ENCODE assay signal across 16 cellular contexts in genomic region chr6:75176076-75176582, GRCh38. TPM values are rescaled to one million over a fixed set of nuclear protein-coding genes. Genes with fewer than 3 reads are reported as not detected.
DNase-seq lines count a peak whose midpoint lies in the region; ATAC-seq and TF ChIP-seq lines count a peak whose summit lies in the region.
"Had no signal": no experiment of that assay in that cellular context is flagged by ENCODE, and none has a peak within 500 bp of the region (broad histone marks: within the 10 kb centered on the region; RNA-seq: fewer than 3 reads in every experiment).

No MANE protein-coding gene starts in this region.

- H3K4me1 ChIP-seq in mammary epithelial cell (ENCODE audit: insufficient read depth, low read length): peaks cover 6% of the 10 kb centered on the region

- H3K4me1 Mint-ChIP-seq in HFFc6 (ENCODE audit: low read depth) (peaks cover 42% of the 10 kb centered on the region), chondrocyte (ENCODE audit: low read depth) (peaks cover 60% of the 10 kb centered on the region), osteocyte (ENCODE audit: unreplicated experiment) (peaks cover 49% of the 10 kb centered on the region)
- no peaks in the 10 kb centered on the region for H3K4me1 Mint-ChIP-seq in activated naive CD8-positive, alpha-beta T cell treated with anti-CD3 and anti-CD28 coated beads, Interleukin-2, amount 50 U/mL, for 24 hours
- H3K4me1 Mint-ChIP-seq: CD14-positive monocyte; CD4-positive, alpha-beta memory T cell had no signal

- no CpG with 5 or more reads among the region's 3 CpGs for WGBS in mammary epithelial cell (ENCODE audit: low coverage, missing lambda C conversion rate)

- in situ Hi-C loops in mammary epithelial cell (cut with MboI; ENCODE audit: low sequenced_read_pairs in 2 of 2): no loop called here

- no peak overlapping the region for H3K9ac ChIP-seq in mammary epithelial cell (ENCODE audit: insufficient read depth, low read length)
- H3K9ac ChIP-seq: BLaER1 had no signal

- H3K4me3 ChIP-seq in mammary epithelial cell (replicated peaks in 1 of 3; ENCODE audit: insufficient read depth in 1 of 3, low read depth in 2 of 3, low read length in 3 of 3): no peak overlapping the region
- H3K4me3 ChIP-seq: BLaER1, GM23338 had no signal

- H3K27ac Mint-ChIP-seq in HFFc6 (peak overlapping the region; percentile 27; the same call in 1 of the 2 replicates), chondrocyte (ENCODE audit: unreplicated experiment) (peak overlapping the region; percentile 77), osteocyte (ENCODE audit: unreplicated experiment) (peak overlapping the region; percentile 79)
- no peak overlapping the region for H3K27ac Mint-ChIP-seq in activated naive CD8-positive, alpha-beta T cell treated with anti-CD3 and anti-CD28 coated beads, Interleukin-2, amount 50 U/mL, for 24 hours
- H3K27ac Mint-ChIP-seq: CD14-positive monocyte, GM23338 had no signal

- H3K36me3 ChIP-seq in mammary epithelial cell (ENCODE audit: insufficient read depth, low read length): peaks cover 12% of the 10 kb centered on the region
- H3K36me3 ChIP-seq: BLaER1 had no signal

- H3K27ac ChIP-seq in mammary epithelial cell (ENCODE audit: insufficient read depth, low read depth, low read length): no peak overlapping the region
- H3K27ac ChIP-seq: BLaER1 had no signal

- TF ChIP-seq CTCF in HFFc6 (IDR thresholded peaks at IDR 0.05) (no peak), chondrocyte (IDR thresholded peaks at IDR 0.05) (no peak), osteocyte (IDR thresholded peaks at IDR 0.05) (no peak), mammary epithelial cell (conservative IDR thresholded peaks at IDR 0.05 in 1 of 2, IDR thresholded peaks at IDR 0.05 in 1 of 2; ENCODE audit: extremely low read depth in 1 of 2, insufficient read depth in 1 of 2, low read depth in 1 of 2, low read length in 2 of 2) (no peak)

- H3K9me3 ChIP-seq in mammary epithelial cell (replicated peaks; ENCODE audit: insufficient read depth, low read length): no peaks in the 10 kb centered on the region
- H3K9me3 ChIP-seq: BLaER1 had no signal

- no peak for ATAC-seq in HG02623 (IDR thresholded peaks at IDR 0.05; ENCODE audit: unreplicated experiment)
- ATAC-seq in activated naive CD8-positive, alpha-beta T cell treated with anti-CD3 and anti-CD28 coated beads, Interleukin-2, amount 50 U/mL, for 24 hours: no peak
- ATAC-seq: GM23338 had no signal

- CTCF ChIA-PET in mammary epithelial cell (lab: Charles Lee; ENCODE audit: low non-redundant PET): no interaction called here

- no peaks in the 10 kb centered on the region for H4K20me1 ChIP-seq in mammary epithelial cell (ENCODE audit: insufficient read depth, low read length)
- H4K20me1 ChIP-seq: BLaER1 had no signal

- H3K27me3 ChIP-seq in mammary epithelial cell (ENCODE audit: insufficient read depth, low read length): no peaks in the 10 kb centered on the region
- H3K27me3 ChIP-seq: BLaER1 had no signal

- no peak for DNase-seq in HFFc6
- DNase-seq in chondrocyte (ENCODE audit: low spot score): no peak
- DNase-seq in osteocyte (ENCODE audit: extremely low spot score, unreplicated experiment): no peak
- DNase-seq in mammary epithelial cell: no peak
- DNase-seq in GM03348 (ENCODE audit: low spot score): no peak
- DNase-seq in activated naive CD8-positive, alpha-beta T cell treated with anti-CD3 and anti-CD28 coated beads, Interleukin-2, amount 50 U/mL, for 24 hours: no peak
- DNase-seq: 8988T; CD4-positive, alpha-beta memory T cell; DMS153; DMS79; GDM1; HCEC 1CT had no signal

- H3K79me2 ChIP-seq in mammary epithelial cell (ENCODE audit: insufficient read depth, low read length): peaks cover 51% of the 10 kb centered on the region

- H3K36me3 Mint-ChIP-seq in HFFc6 (ENCODE audit: low read depth): peaks cover 55% of the 10 kb centered on the region
- H3K36me3 Mint-ChIP-seq in chondrocyte (ENCODE audit: low read depth): peaks cover 52% of the 10 kb centered on the region
- H3K36me3 Mint-ChIP-seq in osteocyte (ENCODE audit: unreplicated experiment): peaks cover 74% of the 10 kb centered on the region
- no peaks in the 10 kb centered on the region for H3K36me3 Mint-ChIP-seq in activated naive CD8-positive, alpha-beta T cell treated with anti-CD3 and anti-CD28 coated beads, Interleukin-2, amount 50 U/mL, for 24 hours (ENCODE audit: low read depth)
- H3K36me3 Mint-ChIP-seq: CD14-positive monocyte; CD4-positive, alpha-beta memory T cell had no signal

- BruUV-seq in mammary epithelial cell (replicated peaks; lab: Mats Ljungman, UMichigan): no TSS peak

- dilution Hi-C loops in mammary epithelial cell (cut with HindIII; ENCODE audit: low sequenced_read_pairs): no loop called here

- intact Hi-C loops in mammary epithelial cell (cut with micrococcal nuclease): no loop called here

- H3K27me3 Mint-ChIP-seq in HFFc6 (ENCODE audit: insufficient read depth): no peaks in the 10 kb centered on the region; the same call in 1 of the 2 replicates
- no peaks in the 10 kb centered on the region for H3K27me3 Mint-ChIP-seq in chondrocyte (ENCODE audit: low read depth)
- no peaks in the 10 kb centered on the region for H3K27me3 Mint-ChIP-seq in osteocyte (ENCODE audit: unreplicated experiment)
- H3K27me3 Mint-ChIP-seq in activated naive CD8-positive, alpha-beta T cell treated with anti-CD3 and anti-CD28 coated beads, Interleukin-2, amount 50 U/mL, for 24 hours: peaks cover 16% of the 10 kb centered on the region

- no peak overlapping the region for H2AFZ ChIP-seq in mammary epithelial cell (ENCODE audit: low read depth, low read length)
- H2AFZ ChIP-seq: GM23338 had no signal

- H3K4me2 ChIP-seq in mammary epithelial cell (ENCODE audit: insufficient read depth, low read depth, low read length): no peak overlapping the region
- H3K4me2 ChIP-seq: BLaER1, GM23338 had no signal

- H3K9me3 Mint-ChIP-seq in HFFc6 (no peaks in the 10 kb centered on the region), chondrocyte (ENCODE audit: low read depth) (no peaks in the 10 kb centered on the region), osteocyte (ENCODE audit: unreplicated experiment) (no peaks in the 10 kb centered on the region)
- no peaks in the 10 kb centered on the region for H3K9me3 Mint-ChIP-seq in activated naive CD8-positive, alpha-beta T cell treated with anti-CD3 and anti-CD28 coated beads, Interleukin-2, amount 50 U/mL, for 24 hours
- H3K9me3 Mint-ChIP-seq: GM23338 had no signal

- no peak overlapping the region for H3K4me3 Mint-ChIP-seq in HFFc6
- no peak overlapping the region for H3K4me3 Mint-ChIP-seq in chondrocyte (ENCODE audit: unreplicated experiment)
- H3K4me3 Mint-ChIP-seq in osteocyte (ENCODE audit: unreplicated experiment): no peak overlapping the region
- no peak overlapping the region for H3K4me3 Mint-ChIP-seq in activated naive CD8-positive, alpha-beta T cell treated with anti-CD3 and anti-CD28 coated beads, Interleukin-2, amount 50 U/mL, for 24 hours
- H3K4me3 Mint-ChIP-seq: CD14-positive monocyte; CD4-positive, alpha-beta memory T cell; GM23338 had no signal

RNA-seq across cellular contexts. Expression of gene COL12A1, which starts 29.7 kb away (rescaled TPM):
- total RNA-seq in HFFc6 (2021; fragmentation: NEBNext Ultra II Directional; extraction: Animal tissue kit (Norgen Biotek cat#: 25700)): 100 to 1,000 TPM; 205 to 304 (median 227) TPM
- total RNA-seq in chondrocyte (1,995 to 2,753 TPM (median 2,073 TPM) in 3 replicates), osteocyte (2,335 and 2,423 TPM in 2 replicates), mammary epithelial cell (100 to 1,000 TPM; 174 to 263 TPM)
- 132 TPM for polyA plus RNA-seq in mammary epithelial cell
- 250 TPM for polyA minus RNA-seq in mammary epithelial cell
- total RNA-seq: CD4-positive, alpha-beta memory T cell had no signal
- polyA plus RNA-seq: CD14-positive monocyte; CD4-positive, alpha-beta memory T cell had no signal
